16 cellular contexts compared by ENCODE assay signal in the genomic region with DNA sequence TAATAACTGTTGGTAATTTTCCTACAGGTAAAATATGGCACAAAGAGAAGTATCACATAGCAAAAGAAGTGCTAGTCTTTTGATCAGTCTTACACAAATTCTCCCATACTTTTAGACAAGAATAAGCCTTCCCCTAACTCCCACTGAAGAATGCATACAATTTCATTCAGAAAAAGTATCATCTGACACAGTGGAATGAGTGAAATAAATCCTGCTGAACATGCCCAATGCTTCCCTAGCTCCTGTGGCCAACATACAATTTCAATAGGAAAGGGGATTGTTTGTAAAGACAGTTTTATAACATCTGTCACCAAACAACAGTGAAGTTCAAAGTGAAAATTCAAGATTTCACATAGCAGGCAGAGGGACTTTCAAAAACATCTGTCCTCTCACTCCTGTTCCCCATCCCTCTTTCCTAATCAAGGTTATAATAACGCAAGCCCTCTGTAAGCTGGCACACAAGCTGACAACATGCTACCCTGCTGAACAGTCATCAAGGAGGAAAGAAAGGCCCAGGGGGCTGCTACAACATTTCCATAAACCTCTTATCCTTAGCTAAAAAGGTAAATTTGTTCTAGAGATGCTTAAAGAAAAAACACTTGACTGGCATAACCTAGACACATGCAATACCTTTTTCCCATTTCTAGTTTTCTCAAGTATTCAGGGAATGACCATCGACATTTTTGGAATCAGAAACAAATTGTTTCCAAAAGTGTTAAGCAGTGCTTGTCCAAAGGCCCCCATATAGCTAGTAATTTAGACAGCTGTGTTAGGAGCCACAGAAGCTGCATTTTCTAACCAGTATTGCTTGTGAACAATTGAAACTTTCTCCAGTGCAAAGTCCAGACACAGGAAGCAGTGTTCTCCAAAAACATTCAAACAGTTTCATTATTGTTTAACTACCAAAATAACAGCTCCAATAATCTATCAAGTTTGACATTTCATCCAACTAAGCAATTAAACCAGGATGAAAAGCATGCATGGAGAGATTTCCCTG. TPM values are rescaled to one million over a fixed set of nuclear protein-coding genes. Genes with fewer than 3 reads are reported as not detected.
DNase-seq lines count a peak whose midpoint lies in the region; ATAC-seq and TF ChIP-seq lines count a peak whose summit lies in the region.
"Had no signal": no experiment of that assay in that cellular context is flagged by ENCODE, and none has a peak within 500 bp of the region (broad histone marks: within the 10 kb centered on the region; RNA-seq: fewer than 3 reads in every experiment).

No MANE protein-coding gene starts in this region.

- H3K27ac Mint-ChIP-seq in activated naive CD4-positive, alpha-beta T cell treated with anti-CD3 and anti-CD28 coated beads, Interleukin-2, amount 10 ng/mL, durations not matched to agents 7 days and 5 days: peak overlapping the region; percentile 69

- no peak overlapping the region for H3K4me3 Mint-ChIP-seq in activated naive CD4-positive, alpha-beta T cell treated with anti-CD3 and anti-CD28 coated beads, Interleukin-2, amount 10 ng/mL, durations not matched to agents 7 days and 5 days

- TF ChIP-seq CTCF in right lobe of liver (IDR thresholded peaks at IDR 0.05) (no peak), transverse colon (IDR thresholded peaks at IDR 0.05) (no peak)

- H3K36me3 ChIP-seq in right lobe of liver (no peaks in the 10 kb centered on the region), transverse colon (no peaks in the 10 kb centered on the region)
- H3K36me3 ChIP-seq: BE2C had no signal

- CTCF ChIA-PET in activated naive CD4-positive, alpha-beta T cell treated with anti-CD3 and anti-CD28 coated beads, Interleukin-2, amount 10 ng/mL, durations not matched to agents 7 days and 5 days (lab: Charles Lee): interaction anchor here (0.8 to 1.7 kb wide), 3 partner anchors 11 to 15 kb away, joined by 3 to 8 read pairs (median 3); no protein-coding TSS in a partner anchor

- no peaks in the 10 kb centered on the region for H3K27me3 Mint-ChIP-seq in activated naive CD4-positive, alpha-beta T cell treated with anti-CD3 and anti-CD28 coated beads, Interleukin-2, amount 10 ng/mL, durations not matched to agents 7 days and 5 days
- H3K27me3 Mint-ChIP-seq: naive B cell had no signal

- in situ Hi-C loops in transverse colon (cut with MboI; ENCODE audit: low pct_ligation_motif_present in 1 of 4, low pct_unique_long_range_greater_than_20kb in 1 of 4, low sequenced_read_pairs in 3 of 4): loop anchor here in 1 of 4 donors (25.0 kb wide), 1 partner anchor 88 kb away; the partner anchor contains the start of gene LIG3

- WGBS in right lobe of liver (ENCODE audit: insufficient coverage, low coverage, low lambda C conversion rate, missing lambda C conversion rate): 25% methylated on average over 2 of the region's 2 CpGs
- WGBS in transverse colon (ENCODE audit: low coverage in 1 of 2), 2 donors: 14 to 50% methylated on average over 1 to 2 of the region's 2 CpGs

- TF ChIP-seq POLR2A in right lobe of liver (IDR thresholded peaks at IDR 0.05) (no peak), transverse colon (IDR thresholded peaks at IDR 0.05) (no peak)

- H3K4me1 ChIP-seq in right lobe of liver: peaks cover 0 to 41% (median 18%) of the 10 kb centered on the region in 4 donors
- H3K4me1 ChIP-seq in transverse colon: peaks cover 11 to 60% (median 29%) of the 10 kb centered on the region in 4 donors
- H3K4me1 ChIP-seq: BE2C had no signal

- H3K36me3 Mint-ChIP-seq in activated naive CD4-positive, alpha-beta T cell treated with anti-CD3 and anti-CD28 coated beads, Interleukin-2, amount 10 ng/mL, durations not matched to agents 7 days and 5 days: peaks cover 13% of the 10 kb centered on the region
- H3K36me3 Mint-ChIP-seq: naive B cell had no signal

- DNase-seq in activated naive CD4-positive, alpha-beta T cell treated with anti-CD3 and anti-CD28 coated beads, Interleukin-2, amount 10 ng/mL, durations not matched to agents 7 days and 5 days: no peak
- no peak for DNase-seq in activated naive CD4-positive, alpha-beta T cell treated with anti-CD3 and anti-CD28 coated beads, Interleukin-2, amount 50 U/mL, for 16 hours
- DNase-seq in right lobe of liver: no peak
- no peak for DNase-seq in transverse colon
- DNase-seq in posterior vena cava (ENCODE audit: low spot score): no peak
- no peak for DNase-seq in DMS 273 treated with DMSO at 0.1 percent for 48 hours (lab: John Stamatoyannopoulos, UW)
- DNase-seq: activated CD4-positive, alpha-beta T cell treated with anti-CD3 and anti-CD28 coated beads, Interleukin-2, amount 50 U/mL, for 1 hour; aorta; BE2C; naive B cell; NCI-H1092; NCI-H524 treated with DMSO at 0.1 percent for 48 hours; stimulated activated CD8-positive, alpha-beta memory T cell treated with anti-CD3 and anti-CD28 coated beads, Interleukin-4, amount 100 ng/mL, for 48 hours had no signal

- ATAC-seq in right lobe of liver (peak; percentile 70 to 84 (median 82)), GM21447 (IDR thresholded peaks at IDR 0.05; ENCODE audit: unreplicated experiment) (no peak)

- H3K27me3 ChIP-seq in right lobe of liver (no peaks in the 10 kb centered on the region), transverse colon (no peaks in the 10 kb centered on the region)
- H3K27me3 ChIP-seq: BE2C had no signal

- H3K9me3 ChIP-seq in right lobe of liver (no peaks in the 10 kb centered on the region), transverse colon (no peaks in the 10 kb centered on the region)
- H3K9me3 ChIP-seq: BE2C had no signal

- no peaks in the 10 kb centered on the region for H3K9me3 Mint-ChIP-seq in activated naive CD4-positive, alpha-beta T cell treated with anti-CD3 and anti-CD28 coated beads, Interleukin-2, amount 10 ng/mL, durations not matched to agents 7 days and 5 days
- H3K9me3 Mint-ChIP-seq: naive B cell had no signal

- H3K4me1 Mint-ChIP-seq in activated naive CD4-positive, alpha-beta T cell treated with anti-CD3 and anti-CD28 coated beads, Interleukin-2, amount 10 ng/mL, durations not matched to agents 7 days and 5 days: peaks cover 61% of the 10 kb centered on the region

- peak overlapping the region; percentile 94 for H3K27ac ChIP-seq in angular gyrus (ENCODE audit: low read depth, low read length)
- H3K27ac ChIP-seq in right lobe of liver: peak overlapping the region; percentile 58 to 66 (median 59)
- peak overlapping the region; percentile 28 to 74 (median 48) for H3K27ac ChIP-seq in transverse colon
- H3K27ac ChIP-seq: SK-N-MC had no signal

- TF ChIP-seq EP300 in transverse colon (IDR thresholded peaks at IDR 0.05; ENCODE audit: low read depth): no peak

- H3K4me3 ChIP-seq in right lobe of liver: peak overlapping the region in 2 of 3 donors; percentile 15 to 39
- no peak overlapping the region for H3K4me3 ChIP-seq in transverse colon
- H3K4me3 ChIP-seq: SK-N-MC had no signal

- intact Hi-C loops in right lobe of liver (cut with DNase I) (no loop called here), transverse colon (cut with DNase I; ENCODE audit: low total_unique reads) (no loop called here), posterior vena cava (cut with DNase I) (no loop called here)

RNA-seq across cellular contexts. Expression of gene RFFL, which starts 11.5 kb away (rescaled TPM):
- 10 to 100 TPM; 29.0 to 39.0 (median 34.1) TPM for total RNA-seq in right lobe of liver
- 10 to 100 TPM; 40.6 to 75.8 (median 50.7) TPM for total RNA-seq in transverse colon
- total RNA-seq in posterior vena cava: 10 to 100 TPM; 19.8 to 23.0 TPM

RNA-seq across cellular contexts. Expression of gene RAD51D, which starts 44.7 kb away (rescaled TPM):
- total RNA-seq in right lobe of liver: 1 to 10 TPM; 3.9 to 5.5 (median 4.3) TPM
- total RNA-seq in transverse colon: 10 to 100 TPM in 1 of 4 donors, 1 to 10 TPM in 3; 5.6 to 60.3 (median 7.8) TPM
- total RNA-seq in posterior vena cava: 10 to 100 TPM; 10.5 to 10.8 TPM

RNA-seq across cellular contexts. Expression of gene FNDC8, which starts 46.4 kb away (rescaled TPM):
- total RNA-seq in right lobe of liver (not detected), transverse colon (not detected), posterior vena cava (not detected)
- total RNA-seq: aorta had no signal

Comparison
In these comparisons a context has a peak if more than half of its experiments do, and no peak if none do; other contexts are left out.
1. H3K4me3 ChIP-seq: peak in right lobe of liver (2 of 3); none in transverse colon (0 of 4).
2. Peak in every context shown above with its lines, with median percentiles within 50 percentile points of each other: H3K27ac ChIP-seq.